10 cellular contexts compared by ENCODE assay signal in genomic region chr2:30149513-30149912, GRCh38. TPM values are rescaled to one million over a fixed set of nuclear protein-coding genes. Genes with fewer than 3 reads are reported as not detected.
DNase-seq lines count a peak whose midpoint lies in the region; ATAC-seq and TF ChIP-seq lines count a peak whose summit lies in the region.
"Had no signal": no experiment of that assay in that cellular context is flagged by ENCODE, and none has a peak within 500 bp of the region (broad histone marks: within the 10 kb centered on the region; RNA-seq: fewer than 3 reads in every experiment).

No MANE protein-coding gene starts in this region.

- peaks cover 5% of the 10 kb centered on the region; the same call in 1 of the 2 replicates for H4K20me1 ChIP-seq in PC-9 (ENCODE audit: insufficient read depth)

- CTCF ChIA-PET in PC-9 (lab: Charles Lee), result interaction anchor here (2.4 kb wide), 1 partner anchor 15 kb away, joined by 24 read pairs; no protein-coding TSS in a partner anchor
- CTCF ChIA-PET in RWPE1 (lab: Yijun Ruan, JAX), result no interaction called here

- H3K27ac ChIP-seq in PC-9, result no peak overlapping the region
- H3K27ac ChIP-seq in foreskin keratinocyte, result peak overlapping the region; percentile 22
- H3K27ac ChIP-seq in RWPE1, result no peak overlapping the region

- H3K4me2 ChIP-seq in PC-9, result peak overlapping the region; percentile 56

- POLR2A ChIA-PET in PC-9 (lab: Charles Lee; ENCODE audit: unreplicated experiment) (interaction anchor here (0.5 to 1.3 kb wide), 2 partner anchors 13 to 14 kb away, joined by 6 to 10 read pairs; no protein-coding TSS in a partner anchor), RWPE1 (lab: Yijun Ruan, JAX; ENCODE audit: low non-redundant PET) (interaction anchor here (0.6 kb wide), 1 partner anchor 712 kb away, joined by 3 read pairs; no protein-coding TSS in a partner anchor)

- no TSS peak for BruUV-seq in PC-9 (replicated peaks; lab: Mats Ljungman, UMichigan)

- peaks cover 20% of the 10 kb centered on the region; the same call in 1 of the 2 replicates for H3K79me2 ChIP-seq in PC-9 (ENCODE audit: low read depth)

- intact Hi-C loops in PC-9 (cut with micrococcal nuclease; ENCODE audit: unreplicated experiment), result loop anchor here (1.0 to 5.0 kb wide), 3 partner anchors 57 to 124 kb away; no protein-coding TSS in a partner anchor

- H3K4me1 ChIP-seq in PC-9 (replicated peaks; ENCODE audit: insufficient read depth), result peaks cover 39% of the 10 kb centered on the region
- peaks cover 30% of the 10 kb centered on the region for H3K4me1 ChIP-seq in foreskin keratinocyte

- 0 out of 2 replicates have a peak, but pooled peaks cover 9% of the 10 kb centered on the region for H3K36me3 ChIP-seq in PC-9 (ENCODE audit: low read depth)

- no peak overlapping the region for H2AFZ ChIP-seq in PC-9

- no peaks in the 10 kb centered on the region for H3K9me3 ChIP-seq in PC-9 (ENCODE audit: insufficient read depth, low read depth)
- H3K9me3 ChIP-seq: body of pancreas had no signal

- no peaks in the 10 kb centered on the region for H3K9me2 ChIP-seq in PC-9 (ENCODE audit: insufficient read depth)

- H3F3A ChIP-seq in PC-9 (ENCODE audit: insufficient read depth, low read depth), result peaks cover 20% of the 10 kb centered on the region; the same call in 1 of the 2 replicates

- DNase-seq in activated T-cell treated with anti-CD3 and anti-CD28 coated beads for 24 hours (ENCODE audit: low read depth) (peak; percentile 4), activated T-cell treated with anti-CD3 and anti-CD28 coated beads for 4 hours (no peak), PC-9 (peak; percentile 19 to 40), foreskin keratinocyte (no peak), NCI-H2107 treated with DMSO at 0.1 percent for 48 hours (lab: John Stamatoyannopoulos, UW; ENCODE audit: unreplicated experiment) (no peak), RWPE1 (ENCODE audit: low spot score) (no peak), hippocampal formation (lab: John Stamatoyannopoulos, UW) (no peak)
- peak; percentile 28 for DNase-seq in stimulated activated CD4-positive, alpha-beta T cell treated with anti-CD3 and anti-CD28 coated beads, Interleukin-4, amount 100 ng/mL, for 24 hours
- DNase-seq: body of pancreas, SHP77 treated with DMSO at 0.1 percent for 48 hours had no signal

- ATAC-seq in foreskin keratinocyte, result no peak
- ATAC-seq: body of pancreas had no signal

- TF ChIP-seq CTCF in PC-9 (conservative IDR thresholded peaks at IDR 0.05) (no peak), foreskin keratinocyte (conservative IDR thresholded peaks at IDR 0.05) (no peak), RWPE1 (conservative IDR thresholded peaks at IDR 0.05; ENCODE audit: low read depth) (no peak)

- H3K4me3 ChIP-seq in PC-9, result no peak overlapping the region; the same call in 1 of the 2 replicates
- H3K4me3 ChIP-seq: body of pancreas had no signal

- H3K27me3 ChIP-seq in PC-9 (ENCODE audit: insufficient read depth, low read depth) (no peaks in the 10 kb centered on the region), foreskin keratinocyte (no peaks in the 10 kb centered on the region)
- H3K27me3 ChIP-seq: body of pancreas had no signal

RNA-seq across cellular contexts. Expression of gene YPEL5, which starts 2.7 kb away (rescaled TPM):
- total RNA-seq in PC-9 (2021) (56.9 and 67.5 TPM in 2 replicates), foreskin keratinocyte (33.5 and 44.0 TPM in 2 replicates)
- 27.8 and 35.3 TPM in 2 replicates for polyA plus RNA-seq in foreskin keratinocyte

Comparison
In these comparisons a context has a peak if more than half of its experiments do, and no peak if none do; other contexts are left out.
1. DNase-seq: peak in activated T-cell treated with anti-CD3 and anti-CD28 coated beads for 24 hours (single experiment), PC-9 (2 of 2) and stimulated activated CD4-positive, alpha-beta T cell treated with anti-CD3 and anti-CD28 coated beads, Interleukin-4, amount 100 ng/mL, for 24 hours (single experiment); none in activated T-cell treated with anti-CD3 and anti-CD28 coated beads for 4 hours (single experiment), foreskin keratinocyte (0 of 2), NCI-H2107 treated with DMSO at 0.1 percent for 48 hours (single experiment), RWPE1 (single experiment) and hippocampal formation (0 of 2).